ENCODE assay signal across 15 cellular contexts in genomic region chr1:47181955-47182680, GRCh38. TPM values are rescaled to one million over a fixed set of nuclear protein-coding genes. Genes with fewer than 3 reads are reported as not detected.
DNase-seq lines count a peak whose midpoint lies in the region; ATAC-seq and TF ChIP-seq lines count a peak whose summit lies in the region.
"Had no signal": no experiment of that assay in that cellular context is flagged by ENCODE, and none has a peak within 500 bp of the region (broad histone marks: within the 10 kb centered on the region; RNA-seq: fewer than 3 reads in every experiment).

No MANE protein-coding gene starts in this region.

- H3K27me3 ChIP-seq in brain microvascular endothelial cell (replicated peaks) = no peaks in the 10 kb centered on the region
- H3K27me3 ChIP-seq in GM23338 (ENCODE audit: insufficient read depth) = peaks cover 15% of the 10 kb centered on the region

- H3F3A ChIP-seq in GM23338 (replicated peaks; ENCODE audit: low read depth) = no peaks in the 10 kb centered on the region

- H3K4me1 Mint-ChIP-seq in GM23338 = peaks cover 24% of the 10 kb centered on the region

- H3K36me3 Mint-ChIP-seq in GM23338 (ENCODE audit: low read depth) = no peaks in the 10 kb centered on the region; the same call in 2 of the 3 replicates
- H3K36me3 Mint-ChIP-seq: activated naive CD8-positive, alpha-beta T cell had no signal

- no peaks in the 10 kb centered on the region for H3K9me2 ChIP-seq in GM23338 (ENCODE audit: insufficient read depth)

- no peak overlapping the region for H2AFZ ChIP-seq in GM23338

- H3K79me2 ChIP-seq in GM23338 (replicated peaks; ENCODE audit: insufficient read depth) = no peaks in the 10 kb centered on the region

- H3K36me3 ChIP-seq in brain microvascular endothelial cell (replicated peaks) (no peaks in the 10 kb centered on the region), GM23338 (ENCODE audit: insufficient read depth) (no peaks in the 10 kb centered on the region)
- H3K36me3 ChIP-seq: prostate gland, SJCRH30 had no signal

- no peak for TF ChIP-seq CTCF in AG10803 (conservative IDR thresholded peaks at IDR 0.05; ENCODE audit: low read length)
- no peak for TF ChIP-seq CTCF in brain microvascular endothelial cell (IDR thresholded peaks at IDR 0.05; ENCODE audit: low read depth, low read length, missing control alignments)
- TF ChIP-seq CTCF in GM23338 (conservative IDR thresholded peaks at IDR 0.05; ENCODE audit: low read depth in 2 of 2) = no peak

- no peak overlapping the region; the same call in 2 of the 3 replicates for H3K4me3 Mint-ChIP-seq in GM23338
- H3K4me3 Mint-ChIP-seq: activated naive CD8-positive, alpha-beta T cell had no signal

- H3K27ac Mint-ChIP-seq in GM23338 = no peak overlapping the region
- H3K27ac Mint-ChIP-seq: activated naive CD8-positive, alpha-beta T cell had no signal

- H3K4me2 ChIP-seq in GM23338 = no peak overlapping the region

- H3K27ac ChIP-seq in brain microvascular endothelial cell = no peak overlapping the region
- no peak overlapping the region for H3K27ac ChIP-seq in GM23338 (ENCODE audit: low read depth)
- H3K27ac ChIP-seq: prostate gland, SJCRH30 had no signal

- H3K4me1 ChIP-seq in GM23338 (ENCODE audit: insufficient read depth) = peaks cover 8% of the 10 kb centered on the region
- H3K4me1 ChIP-seq: prostate gland had no signal

- no peak for TF ChIP-seq RAD21 in Ishikawa (IDR thresholded peaks at IDR 0.05; ENCODE audit: low read depth)

- peaks cover 18% of the 10 kb centered on the region; the same call in 2 of the 3 replicates for H3K9me3 Mint-ChIP-seq in GM23338

- DNase-seq in AG10803 (ENCODE audit: low read depth) (peak; percentile 27), brain microvascular endothelial cell (peak; percentile 20), kidney glomerular epithelial cell (lab: John Stamatoyannopoulos, UW) (peak; percentile 97), NCI-H345 (lab: John Stamatoyannopoulos, UW) (no peak), GM23338 (ENCODE audit: low spot score) (no peak)
- DNase-seq: activated CD8-positive, alpha-beta memory T cell treated with anti-CD3 and anti-CD28 coated beads, Interleukin-2, amount 50 U/mL, for 4 hours; DND-41; foreskin fibroblast; SJCRH30 had no signal

- H3K27me3 Mint-ChIP-seq in GM23338 (ENCODE audit: insufficient read depth, low read depth, poor library complexity) = peaks cover 27% of the 10 kb centered on the region

- no peak overlapping the region for H3K4me3 ChIP-seq in AG10803 (ENCODE audit: low read length)
- no peak overlapping the region for H3K4me3 ChIP-seq in brain microvascular endothelial cell (ENCODE audit: low read depth, low read length)
- no peak overlapping the region for H3K4me3 ChIP-seq in GM23338
- H3K4me3 ChIP-seq: prostate gland, SJCRH30 had no signal

- TF ChIP-seq EP300 in Ishikawa (IDR thresholded peaks at IDR 0.05; ENCODE audit: borderline replicate concordance) = no peak

- ATAC-seq in HG02870 (IDR thresholded peaks at IDR 0.05; ENCODE audit: unreplicated experiment) = no peak
- no peak for ATAC-seq in GM23338
- no peak for ATAC-seq in HG03095 (IDR thresholded peaks at IDR 0.05; ENCODE audit: unreplicated experiment)

- in situ Hi-C loops in brain microvascular endothelial cell (cut with HindIII; ENCODE audit: low pct_ligation_motif_present, low sequenced_read_pairs) = no loop called here

- no peaks in the 10 kb centered on the region for H4K20me1 ChIP-seq in GM23338 (replicated peaks; ENCODE audit: insufficient read depth)

TF ChIP-seq in Ishikawa, 13 proteins besides CTCF, POLR2A, EP300 and RAD21:
- TF ChIP-seq TAF1 (IDR thresholded peaks at IDR 0.05; ENCODE audit: low read depth) (no peak), TCF12 (IDR thresholded peaks at IDR 0.05; ENCODE audit: low read depth) (no peak), REST (IDR thresholded peaks at IDR 0.05; ENCODE audit: low read depth) (peak; percentile 26; the same call in 1 of the 2 replicates), ZBTB7A (IDR thresholded peaks at IDR 0.05; ENCODE audit: low read depth) (no peak), TEAD4 (IDR thresholded peaks at IDR 0.05) (no peak)

TF ChIP-seq in GM23338, 12 proteins besides CTCF, POLR2A, EP300 and RAD21:
- no peak for TF ChIP-seq EZH2phosphoT487 (IDR thresholded peaks at IDR 0.05; ENCODE audit: unreplicated experiment)
- no peak for TF ChIP-seq ETS1 (IDR thresholded peaks at IDR 0.05)
TF ChIP-seq in GM23338: peak in this region for 0.

RNA-seq across cellular contexts. Expression of gene PDZK1IP1, which starts 7.7 kb away (rescaled TPM):
- not detected in 2 replicates for total RNA-seq in GM23338 (2014; rRNA removed; shearing (Covaris generic))
- polyA plus RNA-seq in GM23338 (2016; fragmentation: Nextera tagmentation; extraction: Ambion mirVana) = not detected in 2 replicates
- total RNA-seq: SJCRH30, urinary bladder had no signal

RNA-seq across cellular contexts. Expression of gene CYP4A22, which starts 44.9 kb away (rescaled TPM):
- not detected in 2 replicates for total RNA-seq in GM23338 (2014; rRNA removed; shearing (Covaris generic))
- polyA plus RNA-seq in GM23338 (2016; fragmentation: Nextera tagmentation; extraction: Ambion mirVana) = not detected in 2 replicates
- total RNA-seq: prostate gland, SJCRH30, urinary bladder had no signal
- polyA plus RNA-seq: urinary bladder had no signal

RNA-seq across cellular contexts. Expression of gene TAL1, which starts 49.9 kb away (rescaled TPM):
- total RNA-seq in GM23338 (2014; rRNA removed; shearing (Covaris generic)) = not detected in 2 replicates
- polyA plus RNA-seq in GM23338 (2016; fragmentation: Nextera tagmentation; extraction: Ambion mirVana) = not detected in 2 replicates

Comparison
In these comparisons a context has a peak if more than half of its experiments do, and no peak if none do; other contexts are left out.
1. DNase-seq: peak in AG10803 (single experiment), brain microvascular endothelial cell (single experiment) and kidney glomerular epithelial cell (single experiment); none in NCI-H345 (single experiment) and GM23338 (single experiment).